Comparison of ENCODE assay signal across 31 cellular contexts in genomic region chr5:72656756-72657513, GRCh38.
"Had no signal": no experiment of that assay in that cellular context is flagged by ENCODE, and none has a peak within 500 bp of the region (broad histone marks: within the 10 kb centered on the region; RNA-seq: fewer than 3 reads in every experiment).

No MANE protein-coding gene starts in this region.

- H3K27me3 ChIP-seq: adrenal gland, body of pancreas, gastroesophageal sphincter had no signal

- H3K9me3 ChIP-seq: adrenal gland, body of pancreas, esophagus squamous epithelium, gastroesophageal sphincter had no signal

- H3K4me3 ChIP-seq: adrenal gland, body of pancreas, esophagus squamous epithelium, gastroesophageal sphincter had no signal

- H3K27ac ChIP-seq: adrenal gland, body of pancreas, esophagus squamous epithelium, gastroesophageal sphincter had no signal

- ATAC-seq: activated CD4-positive, alpha-beta T cell treated with anti-CD3 and anti-CD28 coated beads for 36 hours; activated CD8-positive, alpha-beta memory T cell treated with anti-CD3 and anti-CD28 coated beads, Interleukin-2, amount 10 ng/mL, durations not matched to agents 7 days and 5 days; activated CD8-positive, alpha-beta T cell treated with anti-CD3 and anti-CD28 coated beads, Interleukin-2, amount 10 ng/mL, durations not matched to agents 7 days and 5 days; activated naive CD8-positive, alpha-beta T cell treated with anti-CD3 and anti-CD28 coated beads, Interleukin-2, amount 50 U/mL, for 24 hours; body of pancreas; effector memory CD8-positive, alpha-beta T cell; gastroesophageal sphincter; T-helper 17 cell had no signal

- DNase-seq: activated CD4-positive, alpha-beta memory T cell treated with anti-CD3 and anti-CD28 coated beads for 36 hours; activated CD4-positive, alpha-beta T cell treated with anti-CD3 and anti-CD28 coated beads for 36 hours; activated CD4-positive, alpha-beta T cell treated with anti-CD3 and anti-CD28 coated beads, Interleukin-2, amount 10 ng/mL, durations not matched to agents 24 days and 14 days; activated CD4-positive, CD25-positive, alpha-beta regulatory T cell; activated CD4-positive, CD25-positive, alpha-beta regulatory T cell treated with anti-CD3 and anti-CD28 coated beads, Interleukin-2, amount 50 U/mL, for 72 hours; activated CD8-positive, alpha-beta memory T cell treated with anti-CD3 and anti-CD28 coated beads, Interleukin-2, amount 10 ng/mL, durations not matched to agents 7 days and 5 days; activated CD8-positive, alpha-beta memory T cell treated with anti-CD3 and anti-CD28 coated beads, Interleukin-2, amount 50 U/mL, for 4 hours; activated CD8-positive, alpha-beta T cell treated with anti-CD3 and anti-CD28 coated beads, Interleukin-2, amount 10 ng/mL, durations not matched to agents 7 days and 5 days; activated effector memory CD4-positive, alpha-beta T cell treated with anti-CD3 and anti-CD28 coated beads, Interleukin-2, amount 50 U/mL, for 16 hours; activated naive CD4-positive, alpha-beta T cell treated with anti-CD3 and anti-CD28 coated beads for 36 hours; activated naive CD8-positive, alpha-beta T cell treated with anti-CD3 and anti-CD28 coated beads for 36 hours; activated naive CD8-positive, alpha-beta T cell treated with anti-CD3 and anti-CD28 coated beads, Interleukin-2, amount 50 U/mL, for 24 hours; activated T-cell treated with anti-CD3 and anti-CD28 coated beads, Interleukin-2, amount 50 U/mL, for 1 hour; activated T-cell treated with anti-CD3 and anti-CD28 coated beads, Interleukin-2, amount 50 U/mL, for 48 hours; adrenal gland; amygdala; aorta; body of pancreas; central memory CD4-positive, alpha-beta T cell; cortex of kidney; dermis blood vessel endothelial cell; effector CD4-positive, alpha-beta T cell; effector memory CD8-positive, alpha-beta T cell; erythroblast; esophagus squamous epithelium; foreskin melanocyte; head of caudate nucleus; T-helper 1 cell; T-helper 17 cell; T1000 had no signal

- H3K4me1 ChIP-seq: adrenal gland, body of pancreas, esophagus squamous epithelium, gastroesophageal sphincter had no signal

- H3K36me3 ChIP-seq: adrenal gland, esophagus squamous epithelium, gastroesophageal sphincter had no signal
